In the genomic region with DNA sequence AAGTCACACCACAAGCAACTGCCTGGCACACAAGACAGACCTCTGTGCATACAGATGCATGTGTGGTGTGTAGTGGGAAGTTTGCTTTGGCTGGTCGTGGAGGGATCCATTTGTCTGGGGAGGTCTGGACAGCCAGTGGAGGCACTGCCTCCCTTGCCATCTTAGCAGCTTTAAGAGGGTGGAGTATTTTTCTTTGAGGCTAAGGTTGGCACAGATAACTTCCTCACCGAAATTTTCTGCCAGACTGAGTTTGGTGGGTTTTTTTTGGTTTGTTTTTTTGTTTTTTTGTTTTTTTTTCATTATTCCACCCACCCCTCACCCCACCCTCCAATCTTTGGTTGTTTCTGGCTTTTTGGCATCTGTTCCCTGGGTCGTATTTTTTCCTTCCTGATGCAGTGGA, we compare ENCODE assay signal across 20 cellular contexts.
"Had no signal": no experiment of that assay in that cellular context is flagged by ENCODE, and none has a peak within 500 bp of the region (broad histone marks: within the 10 kb centered on the region; RNA-seq: fewer than 3 reads in every experiment).

No MANE protein-coding gene starts in this region.

- H3K4me1 ChIP-seq: right atrium auricular region had no signal

- H3K4me3 Mint-ChIP-seq: memory B cell, naive B cell had no signal

- H3K27me3 ChIP-seq: dorsolateral prefrontal cortex, esophagus muscularis mucosa, hepatocyte, ovary, right atrium auricular region, tibial artery, upper lobe of right lung, vagina had no signal

- FAIRE-seq: kidney, small intestine had no signal

- H3K36me3 ChIP-seq: esophagus muscularis mucosa, left ventricle myocardium inferior, lower lobe of right lung, ovary, right atrium auricular region, tibial artery, upper lobe of right lung, vagina had no signal

- H3K4me3 ChIP-seq: coronary artery, dorsolateral prefrontal cortex, esophagus muscularis mucosa, hepatocyte, left ventricle myocardium inferior, lower lobe of right lung, ovary, right atrium auricular region, tibial artery, upper lobe of right lung, vagina had no signal

- H3K4me2 ChIP-seq: hepatocyte had no signal

- H3K27ac Mint-ChIP-seq: memory B cell, naive B cell had no signal

- H2AFZ ChIP-seq: hepatocyte had no signal

- H3K4me1 Mint-ChIP-seq: memory B cell, naive B cell had no signal

- ATAC-seq: lower lobe of right lung, upper lobe of right lung had no signal

- H3K79me2 ChIP-seq: hepatocyte had no signal

- DNase-seq: dorsolateral prefrontal cortex; effector CD8-positive, alpha-beta T cell; foreskin fibroblast; kidney; left cardiac atrium; left ventricle myocardium inferior; lower lobe of right lung; naive B cell; ovary; small intestine; stimulated activated CD4-positive, alpha-beta T cell treated with anti-CD3 and anti-CD28 coated beads, Interleukin-2, amount 100 ng/mL, for 48 hours; stimulated activated naive CD4-positive, alpha-beta T cell treated with Interleukin-2 at 50 U/mL for 16 hours; tibial artery; upper lobe of right lung had no signal

- H3K9me3 ChIP-seq: esophagus muscularis mucosa, left ventricle myocardium inferior, lower lobe of right lung, ovary, right atrium auricular region, tibial artery, upper lobe of right lung, vagina had no signal

- H3K27ac ChIP-seq: coronary artery, dorsolateral prefrontal cortex, esophagus muscularis mucosa, hepatocyte, left ventricle myocardium inferior, lower lobe of right lung, ovary, right atrium auricular region, tibial artery, upper lobe of right lung had no signal

- H3K9me3 Mint-ChIP-seq: memory B cell had no signal

- H3K36me3 Mint-ChIP-seq: memory B cell, naive B cell had no signal
